In genomic region chr17:13520899-13521572, GRCh38 we compare ENCODE assay signal across 16 cellular contexts.
DNase-seq lines count a peak whose midpoint lies in the region; ATAC-seq, FAIRE-seq and TF ChIP-seq lines count a peak whose summit lies in the region.
"Had no signal": no experiment of that assay in that cellular context is flagged by ENCODE, and none has a peak within 500 bp of the region (broad histone marks: within the 10 kb centered on the region; RNA-seq: fewer than 3 reads in every experiment).

No MANE protein-coding gene starts in this region.

- WGBS in GM12878 (ENCODE audit: insufficient coverage, insufficient replicate concordance, low lambda C conversion rate, missing lambda C conversion rate): 31% methylated on average over 6 of the region's 6 CpGs

- SMC1A ChIA-PET in GM12878 (lab: Charles Lee; ENCODE audit: uncharacterized antibody, unreplicated experiment): interaction anchor here (0.7 to 3.8 kb wide), 11 partner anchors 10 to 184 kb away, joined by 3 to 24 read pairs (median 4); no protein-coding TSS in a partner anchor

- H3K27ac ChIP-seq in GM12878 (ENCODE audit: control insufficient read depth, insufficient read depth) (no peak overlapping the region), left lung (peak overlapping the region in 1 of 2 donors; percentile 13), uterus (no peak overlapping the region)

- H3K9me3 Mint-ChIP-seq in HFFc6: no peaks in the 10 kb centered on the region
- H3K9me3 Mint-ChIP-seq: activated CD4-positive, alpha-beta T cell treated with anti-CD3 and anti-CD28 coated beads, Interleukin-2, amount 10 ng/mL, durations not matched to agents 24 days and 14 days; CD4-positive, alpha-beta T cell; T-cell; type B pancreatic cell had no signal

- TF ChIP-seq CTCF in AG09319 (IDR thresholded peaks at IDR 0.05; ENCODE audit: low read depth, low read length): no peak
- TF ChIP-seq CTCF in HFFc6 (IDR thresholded peaks at IDR 0.05): no peak
- no peak for TF ChIP-seq CTCF in GM12878 (IDR thresholded peaks at IDR 0.05 in 2 of 3, conservative IDR thresholded peaks at IDR 0.05 in 1 of 3; ENCODE audit: control insufficient read depth in 2 of 3, extremely low read depth in 1 of 3, insufficient read depth in 1 of 3, low read depth in 3 of 3, low read length in 3 of 3)
- TF ChIP-seq CTCF in left lung (IDR thresholded peaks at IDR 0.05): no peak
- no peak for TF ChIP-seq CTCF in uterus (IDR thresholded peaks at IDR 0.05)

- peak; percentile 63 for DNase-seq in AG09319 (ENCODE audit: extremely low read depth, low read depth)
- peak; percentile 89 for DNase-seq in HFFc6
- DNase-seq in GM12878 (ENCODE audit: low read depth, low spot score): peak; percentile 13
- no peak for DNase-seq in left lung
- DNase-seq in GF-D8 (lab: John Stamatoyannopoulos, UW): no peak
- DNase-seq in uterus: no peak
- DNase-seq: activated CD4-positive, alpha-beta T cell treated with anti-CD3 and anti-CD28 coated beads, Interleukin-2, amount 10 ng/mL, durations not matched to agents 24 days and 14 days; activated T-cell treated with anti-CD3 and anti-CD28 coated beads, Interleukin-2, amount 50 U/mL, for 48 hours; CD4-positive, alpha-beta T cell; kidney glomerular epithelial cell; NCI-H1092 treated with DMSO at 0.1 percent for 48 hours; T-cell had no signal

- no peaks in the 10 kb centered on the region for H4K20me1 ChIP-seq in GM12878 (ENCODE audit: control insufficient read depth, insufficient read depth)

- no peak for TF ChIP-seq EP300 in GM12878 (IDR thresholded peaks at IDR 0.05; ENCODE audit: borderline replicate concordance in 1 of 2, control insufficient read depth in 1 of 2, low read depth in 2 of 2, low read length in 2 of 2)

- no peak for FAIRE-seq in GM12878 (lab: Jason Lieb, UNC)
- FAIRE-seq: HTR-8/SVneo had no signal

- H3K4me3 Mint-ChIP-seq in HFFc6: peak overlapping the region; percentile 25
- H3K4me3 Mint-ChIP-seq: activated CD4-positive, alpha-beta T cell treated with anti-CD3 and anti-CD28 coated beads, Interleukin-2, amount 10 ng/mL, durations not matched to agents 24 days and 14 days; CD4-positive, alpha-beta T cell; T-cell; type B pancreatic cell had no signal

- intact Hi-C loops in GM12878 (cut with micrococcal nuclease; ENCODE audit: unreplicated experiment) (loop anchor here (10.0 kb wide), 1 partner anchor 66 kb away; no protein-coding TSS in a partner anchor), left lung (cut with DNase I) (no loop called here), uterus (cut with DNase I; ENCODE audit: low total_unique reads) (no loop called here)

- H3K9me3 ChIP-seq in GM12878 (replicated peaks; ENCODE audit: control insufficient read depth, insufficient read depth, low read length): no peaks in the 10 kb centered on the region
- no peaks in the 10 kb centered on the region for H3K9me3 ChIP-seq in left lung
- H3K9me3 ChIP-seq in uterus: no peaks in the 10 kb centered on the region

- H3K4me1 ChIP-seq in GM12878 (ENCODE audit: control insufficient read depth, insufficient read depth, low read length) (no peaks in the 10 kb centered on the region), left lung (no peaks in the 10 kb centered on the region), uterus (no peaks in the 10 kb centered on the region)

- no peaks in the 10 kb centered on the region for H3K79me2 ChIP-seq in GM12878 (ENCODE audit: control insufficient read depth, insufficient read depth, low read length)

- peaks cover 49% of the 10 kb centered on the region for H3K36me3 Mint-ChIP-seq in HFFc6 (ENCODE audit: low read depth)
- H3K36me3 Mint-ChIP-seq: T-cell, type B pancreatic cell had no signal

- no peak overlapping the region for H3K9ac ChIP-seq in GM12878 (ENCODE audit: control insufficient read depth, insufficient read depth, low read length)

- RAD21 ChIA-PET in GM12878 (lab: Charles Lee; ENCODE audit: unreplicated experiment): interaction anchor here (0.9 to 3.0 kb wide), 7 partner anchors 10 to 48 kb away, joined by 3 to 15 read pairs (median 5); no protein-coding TSS in a partner anchor

- BruUV-seq in GM12878 (replicated peaks; lab: Mats Ljungman, UMichigan): no TSS peak

- ATAC-seq in GM12878: no peak
- ATAC-seq in left lung: peak; percentile 53
- no peak for ATAC-seq in GM19463 (IDR thresholded peaks at IDR 0.05; ENCODE audit: unreplicated experiment)
- ATAC-seq in HG02763 (IDR thresholded peaks at IDR 0.05; ENCODE audit: unreplicated experiment): no peak
- ATAC-seq: T-cell had no signal

- H3K4me1 Mint-ChIP-seq in HFFc6 (ENCODE audit: low read depth): peaks cover 64% of the 10 kb centered on the region
- H3K4me1 Mint-ChIP-seq: activated CD4-positive, alpha-beta T cell treated with anti-CD3 and anti-CD28 coated beads, Interleukin-2, amount 10 ng/mL, durations not matched to agents 24 days and 14 days; T-cell had no signal

- H3K27me3 ChIP-seq in GM12878 (replicated peaks in 1 of 2; ENCODE audit: control insufficient read depth in 2 of 2, insufficient read depth in 2 of 2, low read length in 1 of 2): no peaks in the 10 kb centered on the region
- no peaks in the 10 kb centered on the region for H3K27me3 ChIP-seq in left lung
- no peaks in the 10 kb centered on the region for H3K27me3 ChIP-seq in uterus

- no peak overlapping the region for H2AFZ ChIP-seq in GM12878 (ENCODE audit: control insufficient read depth, low read depth, low read length)

- POLR2A ChIA-PET in GM12878 (lab: Charles Lee): interaction anchor here (0.6 to 1.5 kb wide), 4 partner anchors 11 to 95 kb away, joined by 3 to 8 read pairs (median 4); no protein-coding TSS in a partner anchor

- in situ Hi-C loops in GM12878 (cut with MboI): no loop called here

- no peak overlapping the region for H3K4me3 ChIP-seq in GM12878
- no peak overlapping the region for H3K4me3 ChIP-seq in left lung
- no peak overlapping the region for H3K4me3 ChIP-seq in uterus

- TF ChIP-seq POLR2A in GM12878 (IDR thresholded peaks at IDR 0.05; ENCODE audit: low read depth, low read length): no peak
- TF ChIP-seq POLR2A in uterus (IDR thresholded peaks at IDR 0.05): no peak

- H3K36me3 ChIP-seq in GM12878 (ENCODE audit: control insufficient read depth in 2 of 2, insufficient read depth in 2 of 2, low read length in 1 of 2) (no peaks in the 10 kb centered on the region), left lung (no peaks in the 10 kb centered on the region), uterus (no peaks in the 10 kb centered on the region)

- TF ChIP-seq RAD21 in GM12878 (IDR thresholded peaks at IDR 0.05; ENCODE audit: insufficient read depth, low read depth, low read length): no peak

- H3K27me3 Mint-ChIP-seq in HFFc6 (ENCODE audit: insufficient read depth): peaks cover 1% of the 10 kb centered on the region
- H3K27me3 Mint-ChIP-seq: CD4-positive, alpha-beta T cell; type B pancreatic cell had no signal

- CTCF ChIA-PET in GM12878 (lab: Yijun Ruan, JAX): interaction anchor here (1.4 to 1.5 kb wide), 2 partner anchors 53 to 183 kb away, joined by 3 to 4 read pairs; no protein-coding TSS in a partner anchor

- H3K4me2 ChIP-seq in GM12878 (ENCODE audit: control insufficient read depth, insufficient read depth): no peak overlapping the region

- H3K27ac Mint-ChIP-seq in HFFc6: peak overlapping the region; percentile 50
- H3K27ac Mint-ChIP-seq: activated CD4-positive, alpha-beta T cell treated with anti-CD3 and anti-CD28 coated beads, Interleukin-2, amount 10 ng/mL, durations not matched to agents 24 days and 14 days; CD4-positive, alpha-beta T cell; T-cell; type B pancreatic cell had no signal

TF ChIP-seq in GM12878, 131 proteins besides CTCF, POLR2A, EP300 and RAD21 (continues in another document):
- TF ChIP-seq MYB (IDR thresholded peaks at IDR 0.05; ENCODE audit: borderline replicate concordance, low read depth, low read length): no peak
- TF ChIP-seq TCF7 (IDR thresholded peaks at IDR 0.05; ENCODE audit: borderline replicate concordance): no peak
- TF ChIP-seq TCF12 (IDR thresholded peaks at IDR 0.05; ENCODE audit: low read depth, low read length): peak; percentile 70; the same call in 1 of the 2 replicates
- TF ChIP-seq MEF2A (IDR thresholded peaks at IDR 0.05; ENCODE audit: insufficient read depth, low read depth, low read length): no peak
- no peak for TF ChIP-seq FOXM1 (IDR thresholded peaks at IDR 0.05; ENCODE audit: low read depth, low read length)
- peak; percentile 82 for TF ChIP-seq IKZF1 (conservative IDR thresholded peaks at IDR 0.05)
- no peak for TF ChIP-seq ZNF687 (IDR thresholded peaks at IDR 0.05)
- TF ChIP-seq ZNF207 (IDR thresholded peaks at IDR 0.05; ENCODE audit: borderline replicate concordance): no peak
- TF ChIP-seq IKZF2 (IDR thresholded peaks at IDR 0.05): peak; percentile 74 to 85; a peak in 3 of 4 replicates
- peak; percentile 55; the same call in 1 of the 2 replicates for TF ChIP-seq GATAD2B (conservative IDR thresholded peaks at IDR 0.05; ENCODE audit: low read depth)

Comparison
In these comparisons a context has a peak if more than half of its experiments do, and no peak if none do; other contexts are left out.
1. DNase-seq: peak in AG09319 (single experiment), HFFc6 (single experiment) and GM12878 (single experiment); none in left lung (0 of 2), GF-D8 (single experiment) and uterus (0 of 2).